ENCODE assay signal across 11 cellular contexts in genomic region chr17:42179911-42180410, GRCh38. TPM values are rescaled to one million over a fixed set of nuclear protein-coding genes. Genes with fewer than 3 reads are reported as not detected.
A peak's percentile ranks its signal among the peaks of the same experiment; 100 is the strongest.
DNase-seq lines count a peak whose midpoint lies in the region; ATAC-seq lines count a peak whose summit lies in the region.
"Had no signal": no experiment of that assay in that cellular context is flagged by ENCODE, and none has a peak within 500 bp of the region (broad histone marks: within the 10 kb centered on the region; RNA-seq: fewer than 3 reads in every experiment).

No MANE protein-coding gene starts in this region.

- H3K4me1 Mint-ChIP-seq in naive thymus-derived CD8-positive, alpha-beta T cell = peaks cover 15 to 45% (median 43%) of the 10 kb centered on the region in 4 donors

- H3K27ac Mint-ChIP-seq in naive thymus-derived CD8-positive, alpha-beta T cell = no peak overlapping the region

- no peaks in the 10 kb centered on the region for H3K36me3 Mint-ChIP-seq in naive thymus-derived CD8-positive, alpha-beta T cell

- POLR2A ChIA-PET in naive thymus-derived CD8-positive, alpha-beta T cell (lab: Charles Lee) = interaction anchor here (0.5 to 3.3 kb wide), 6 partner anchors 9 to 942 kb away, joined by 3 to 14 read pairs (median 4); partner anchors contain the start of genes GHDC and KAT2A

- H3K4me3 Mint-ChIP-seq in naive thymus-derived CD8-positive, alpha-beta T cell = peak overlapping the region in 9 of 10 donors; percentile 26 to 78 (median 59)

- no peak for ATAC-seq in naive thymus-derived CD8-positive, alpha-beta T cell
- ATAC-seq in HG02970 (IDR thresholded peaks at IDR 0.05; ENCODE audit: low FRiP score, unreplicated experiment) (no peak), HG03159 (IDR thresholded peaks at IDR 0.05; ENCODE audit: unreplicated experiment) (no peak)

- H3K9me3 Mint-ChIP-seq in naive thymus-derived CD8-positive, alpha-beta T cell = no peaks in the 10 kb centered on the region

- H3K27ac ChIP-seq in caudate nucleus (ENCODE audit: low read depth, low read length) = peak overlapping the region; percentile 6
- H3K27ac ChIP-seq: BLaER1 treated with 17β-estradiol and CSF1 and Interleukin-3, amounts not matched to agents 10 nM and 100 nM; SJSA1 had no signal

- H3K27me3 Mint-ChIP-seq in naive thymus-derived CD8-positive, alpha-beta T cell = peaks cover 7 to 43% (median 15%) of the 10 kb centered on the region in 5 donors

- DNase-seq in NOMO-1 treated with DMSO at 0.1 percent for 48 hours (lab: John Stamatoyannopoulos, UW; ENCODE audit: unreplicated experiment) = peak; percentile 4
- DNase-seq in NOMO-1 treated with dmso at 0.1 percent for 144 hours (lab: John Stamatoyannopoulos, UW; ENCODE audit: unreplicated experiment) = no peak
- DNase-seq in NCI-H460 (ENCODE audit: extremely low read depth, low read depth) = peak; percentile 43
- peak in 18 of 61 donors; percentile 8 to 44 (median 29) for DNase-seq in caudate nucleus (lab: John Stamatoyannopoulos, UW)
- peak in 5 of 10 donors; percentile 20 to 39 (median 24) for DNase-seq in naive thymus-derived CD8-positive, alpha-beta T cell
- DNase-seq in pons (ENCODE audit: low spot score) = no peak

RNA-seq across cellular contexts. Expression of gene KCNH4, which starts 1.0 kb away (rescaled TPM):
- 0.05 TPM in 1 of 2 replicates, not detected in the other for total RNA-seq in NCI-H460 (2014; rRNA removed; shearing (Covaris generic))
- 0.19 and 0.23 TPM in 2 replicates for polyA plus RNA-seq in NCI-H460 (2014; cell fraction: nucleus; rRNA removed)
- under 1 TPM; 0.11 to 0.18 TPM for total RNA-seq in naive thymus-derived CD8-positive, alpha-beta T cell
- polyA plus RNA-seq in naive thymus-derived CD8-positive, alpha-beta T cell = not detected
- total RNA-seq: SJSA1 had no signal

RNA-seq across cellular contexts. Expression of gene HCRT, which starts 5.3 kb away (rescaled TPM):
- total RNA-seq in NCI-H460 (2014; rRNA removed; shearing (Covaris generic)) = not detected in 2 replicates
- not detected in 2 replicates for polyA plus RNA-seq in NCI-H460 (2014; cell fraction: nucleus; rRNA removed)
- not detected for total RNA-seq in naive thymus-derived CD8-positive, alpha-beta T cell
- polyA plus RNA-seq in naive thymus-derived CD8-positive, alpha-beta T cell = not detected
- total RNA-seq: mononuclear cell, SJSA1 had no signal

RNA-seq across cellular contexts. Expression of gene GHDC, which starts 14.3 kb away (rescaled TPM):
- 13.3 and 13.9 TPM in 2 replicates for total RNA-seq in NCI-H460 (2014; rRNA removed; shearing (Covaris generic))
- polyA plus RNA-seq in NCI-H460 (2014; cell fraction: nucleus; rRNA removed) = 58.6 and 71.9 TPM in 2 replicates
- 10 to 100 TPM; 25.8 to 29.6 TPM for total RNA-seq in naive thymus-derived CD8-positive, alpha-beta T cell
- polyA plus RNA-seq in naive thymus-derived CD8-positive, alpha-beta T cell = 10 to 100 TPM; 15.3 to 21.5 (median 17.3) TPM

RNA-seq across cellular contexts. Expression of gene RAB5C, which starts 25.2 kb away (rescaled TPM):
- 66.0 and 66.5 TPM in 2 replicates for total RNA-seq in NCI-H460 (2014; rRNA removed; shearing (Covaris generic))
- 43.7 and 99.5 TPM in 2 replicates for polyA plus RNA-seq in NCI-H460 (2014; cell fraction: nucleus; rRNA removed)
- total RNA-seq in naive thymus-derived CD8-positive, alpha-beta T cell = 10 to 100 TPM; 63.6 to 73.5 TPM
- polyA plus RNA-seq in naive thymus-derived CD8-positive, alpha-beta T cell = 10 to 100 TPM; 57.3 to 88.4 (median 60.6) TPM

RNA-seq across cellular contexts. Expression of gene HSPB9, which starts 57.4 kb away (rescaled TPM):
- total RNA-seq in NCI-H460 (2014; rRNA removed; shearing (Covaris generic)) = 0.07 TPM in 1 of 2 replicates, not detected in the other
- polyA plus RNA-seq in NCI-H460 (2014; cell fraction: nucleus; rRNA removed) = 0.06 TPM in 1 of 2 replicates, not detected in the other
- not detected for total RNA-seq in naive thymus-derived CD8-positive, alpha-beta T cell
- not detected for polyA plus RNA-seq in naive thymus-derived CD8-positive, alpha-beta T cell
- total RNA-seq: mononuclear cell, SJSA1 had no signal

Comparison
In these comparisons a context has a peak if more than half of its experiments do, and no peak if none do; other contexts are left out.
1. DNase-seq: peak in NOMO-1 treated with DMSO at 0.1 percent for 48 hours (single experiment) and NCI-H460 (single experiment); none in NOMO-1 treated with dmso at 0.1 percent for 144 hours (single experiment) and pons (single experiment).